ENCODE assay signal across 19 cellular contexts in genomic region chr3:177711637-177712036, GRCh38.
"Had no signal": no experiment of that assay in that cellular context is flagged by ENCODE, and none has a peak within 500 bp of the region (broad histone marks: within the 10 kb centered on the region; RNA-seq: fewer than 3 reads in every experiment).

No MANE protein-coding gene starts in this region.

- H3K9me3 ChIP-seq: thoracic aorta had no signal

- H3K36me3 ChIP-seq: brain microvascular endothelial cell, thoracic aorta had no signal

- DNase-seq: activated CD4-positive, alpha-beta T cell treated with anti-CD3 and anti-CD28 coated beads, Interleukin-2, amount 50 U/mL, for 1 hour; activated CD4-positive, CD25-positive, alpha-beta regulatory T cell treated with anti-CD3 and anti-CD28 coated beads, Interleukin-2, amount 50 U/mL, for 72 hours; activated CD8-positive, alpha-beta memory T cell treated with anti-CD3 and anti-CD28 coated beads, Interleukin-2, amount 50 U/mL, for 4 hours; activated naive CD4-positive, alpha-beta T cell treated with anti-CD3 and anti-CD28 coated beads for 36 hours; activated T-cell treated with anti-CD3 and anti-CD28 coated beads, Interleukin-2, amount 50 U/mL, for 4 hours; anterior cingulate cortex; brain microvascular endothelial cell; erythroblast; mesenchymal stem cell; natural killer cell; nucleus accumbens; retina; stimulated activated naive B cell treated with anti-CD40 and anti-IgM and Interleukin-4, amounts not matched to agents 10 μg/mL and 1 μg/mL and 100 μg/mL, for 72 hours; T-helper 1 cell; T1000 had no signal

- FAIRE-seq: frontal cortex had no signal

- ATAC-seq: activated T-cell treated with anti-CD3 and anti-CD28 coated beads, Interleukin-2, amount 50 U/mL, for 4 hours; natural killer cell; stimulated activated naive B cell treated with anti-CD40 and anti-IgM and Interleukin-4, amounts not matched to agents 10 μg/mL and 1 μg/mL and 100 μg/mL, for 72 hours had no signal

- H3K27me3 ChIP-seq: brain microvascular endothelial cell had no signal

- H3K27ac ChIP-seq: brain microvascular endothelial cell, coronary artery, thoracic aorta, VCaP had no signal

- H3K4me3 ChIP-seq: coronary artery, thoracic aorta had no signal
